Comparison of ENCODE assay signal across 8 cellular contexts in the genomic region with DNA sequence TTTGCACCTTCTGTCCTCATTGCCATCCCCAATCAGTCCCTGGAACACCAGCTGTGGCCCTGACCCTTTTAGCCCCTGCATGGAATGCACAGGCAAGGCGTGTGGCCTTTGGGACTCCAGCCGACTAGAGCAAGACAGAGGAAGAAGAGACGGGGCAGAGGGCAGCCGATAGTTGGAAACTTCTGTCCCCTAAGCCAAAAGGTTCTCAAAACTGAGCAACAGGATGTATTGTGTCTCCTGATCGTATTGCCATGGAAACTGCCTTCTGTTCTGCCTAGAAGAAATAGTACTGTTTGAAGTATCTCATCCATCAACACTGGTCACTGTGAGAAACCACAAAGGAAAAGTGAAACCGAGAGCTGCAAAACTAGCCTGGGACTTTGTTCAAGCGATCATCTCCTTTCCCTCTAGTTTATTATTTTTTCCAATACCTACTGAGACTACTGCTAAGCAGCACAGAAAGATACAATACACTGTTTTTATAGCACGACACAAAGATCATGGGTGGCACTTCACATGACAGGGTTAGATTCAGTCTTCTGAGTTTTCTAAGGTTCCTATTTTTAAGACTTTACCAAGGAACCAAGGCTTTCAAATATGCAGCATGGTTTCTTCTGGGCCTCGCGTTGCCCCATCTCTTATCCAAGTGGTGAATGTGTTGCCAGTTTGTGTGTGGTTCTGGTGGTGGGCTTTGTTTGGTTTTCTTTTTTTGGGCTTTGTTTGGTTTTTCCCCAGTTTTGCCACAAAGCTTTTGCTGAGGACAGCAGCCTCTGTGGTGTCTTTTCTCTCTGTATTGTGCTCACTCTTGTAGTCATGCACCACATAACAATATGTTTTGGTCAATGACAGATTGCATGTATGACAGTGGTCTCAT. TPM values are rescaled to one million over a fixed set of nuclear protein-coding genes. Genes with fewer than 3 reads are reported as not detected.
DNase-seq lines count a peak whose midpoint lies in the region; ATAC-seq and TF ChIP-seq lines count a peak whose summit lies in the region.

No MANE protein-coding gene starts in this region.

- H3K4me1 Mint-ChIP-seq in neural crest cell, result peaks cover 34% of the 10 kb centered on the region

- peaks cover under 1% of the 10 kb centered on the region for H3K9me3 Mint-ChIP-seq in neural crest cell

- no peak overlapping the region for H3K4me3 Mint-ChIP-seq in neural crest cell

- no peak for TF ChIP-seq CTCF in neural crest cell (conservative IDR thresholded peaks at IDR 0.05)

- peak; percentile 47 for DNase-seq in stimulated activated CD4-positive, alpha-beta T cell treated with anti-CD3 and anti-CD28 coated beads, Interleukin-4, amount 100 ng/mL, for 24 hours
- no peak for DNase-seq in stimulated activated CD4-positive, alpha-beta T cell treated with anti-CD3 and anti-CD28 coated beads, Interleukin-4, amount 100 ng/mL, for 1 hour
- DNase-seq in T-helper 9 cell, result peak; percentile 47
- peak; percentile 74 for DNase-seq in erythroblast (lab: John Stamatoyannopoulos, UW)
- no peak for DNase-seq in neural crest cell (ENCODE audit: low read depth, low spot score)
- no peak for DNase-seq in NCI-H187 treated with DMSO at 0.1 percent for 48 hours (lab: John Stamatoyannopoulos, UW)
- DNase-seq in NCI-H2171 treated with DMSO at 0.1 percent for 48 hours (lab: John Stamatoyannopoulos, UW), result no peak

- ATAC-seq in HG03108 (IDR thresholded peaks at IDR 0.05; ENCODE audit: unreplicated experiment), result peak; percentile 55

- no peak for TF ChIP-seq POLR2A in erythroblast (IDR thresholded peaks at IDR 0.05; ENCODE audit: low read length)

- peaks cover 33% of the 10 kb centered on the region for H3K36me3 Mint-ChIP-seq in neural crest cell (ENCODE audit: low read depth)

- no peaks in the 10 kb centered on the region for H3K27me3 Mint-ChIP-seq in neural crest cell (ENCODE audit: low read depth)

- H3K27ac Mint-ChIP-seq in neural crest cell (ENCODE audit: unreplicated experiment), result peak overlapping the region; percentile 64

RNA-seq across cellular contexts. Expression of a gene that starts 49.3 kb away (rescaled TPM):
- total RNA-seq in neural crest cell, result not detected in 2 replicates

Comparison
In these comparisons a context has a peak if more than half of its experiments do, and no peak if none do; other contexts are left out.
1. DNase-seq: peak in stimulated activated CD4-positive, alpha-beta T cell treated with anti-CD3 and anti-CD28 coated beads, Interleukin-4, amount 100 ng/mL, for 24 hours (single experiment), T-helper 9 cell (single experiment) and erythroblast (2 of 2); none in stimulated activated CD4-positive, alpha-beta T cell treated with anti-CD3 and anti-CD28 coated beads, Interleukin-4, amount 100 ng/mL, for 1 hour (single experiment), neural crest cell (single experiment), NCI-H187 treated with DMSO at 0.1 percent for 48 hours (single experiment) and NCI-H2171 treated with DMSO at 0.1 percent for 48 hours (single experiment).